In genomic region chr1:20399606-20400180, GRCh38 we compare ENCODE assay signal across 15 cellular contexts.
"Had no signal": no experiment of that assay in that cellular context is flagged by ENCODE, and none has a peak within 500 bp of the region (broad histone marks: within the 10 kb centered on the region; RNA-seq: fewer than 3 reads in every experiment).

No MANE protein-coding gene starts in this region.

- H3K36me3 ChIP-seq: esophagus muscularis mucosa, ovary, thoracic aorta, WERI-Rb-1 had no signal

- DNase-seq: activated CD4-positive, alpha-beta T cell treated with anti-CD3 and anti-CD28 coated beads for 48 hours; activated CD8-positive, alpha-beta T cell treated with anti-CD3 and anti-CD28 coated beads, Interleukin-2, amount 10 ng/mL, durations not matched to agents 7 days and 5 days; activated naive CD4-positive, alpha-beta T cell treated with anti-CD3 and anti-CD28 coated beads for 36 hours; dermis blood vessel endothelial cell; glutamatergic neuron; mesendoderm; ovary; stimulated activated CD4-positive, alpha-beta T cell treated with anti-CD3 and anti-CD28 coated beads, Interleukin-4, amount 100 ng/mL, for 1 hour; stimulated activated naive CD8-positive, alpha-beta T cell treated with anti-CD3 and anti-CD28 coated beads, Interleukin-15, amount 100 ng/mL, for 72 hours; T-helper 1 cell; WERI-Rb-1 had no signal

- H3K9me3 ChIP-seq: ovary had no signal

- H3K4me3 ChIP-seq: esophagus muscularis mucosa, ovary, thoracic aorta had no signal

- H3K4me3 Mint-ChIP-seq: activated CD8-positive, alpha-beta T cell treated with anti-CD3 and anti-CD28 coated beads, Interleukin-2, amount 10 ng/mL, durations not matched to agents 7 days and 5 days; activated naive CD4-positive, alpha-beta T cell treated with anti-CD3 and anti-CD28 coated beads for 36 hours; activated T-helper 17 cell treated with anti-CD3 and anti-CD28 coated beads, Interleukin-2, amount 50 U/mL, for 72 hours; central memory CD8-positive, alpha-beta T cell; stimulated activated naive CD8-positive, alpha-beta T cell treated with anti-CD3 and anti-CD28 coated beads, Interleukin-15, amount 100 ng/mL, for 72 hours had no signal

- H3K4me1 ChIP-seq: esophagus muscularis mucosa had no signal

- H3K27me3 ChIP-seq: ovary had no signal

- H3K27ac ChIP-seq: esophagus muscularis mucosa, ovary, thoracic aorta, WERI-Rb-1 had no signal

- H3K27ac Mint-ChIP-seq: activated CD8-positive, alpha-beta T cell treated with anti-CD3 and anti-CD28 coated beads, Interleukin-2, amount 10 ng/mL, durations not matched to agents 7 days and 5 days; activated naive CD4-positive, alpha-beta T cell treated with anti-CD3 and anti-CD28 coated beads for 36 hours; activated T-helper 17 cell treated with anti-CD3 and anti-CD28 coated beads, Interleukin-2, amount 50 U/mL, for 72 hours; stimulated activated naive CD8-positive, alpha-beta T cell treated with anti-CD3 and anti-CD28 coated beads, Interleukin-15, amount 100 ng/mL, for 72 hours had no signal

- ATAC-seq: activated CD8-positive, alpha-beta T cell treated with anti-CD3 and anti-CD28 coated beads, Interleukin-2, amount 10 ng/mL, durations not matched to agents 7 days and 5 days; activated T-helper 17 cell treated with anti-CD3 and anti-CD28 coated beads, Interleukin-2, amount 50 U/mL, for 72 hours; stimulated activated naive CD8-positive, alpha-beta T cell treated with anti-CD3 and anti-CD28 coated beads, Interleukin-15, amount 100 ng/mL, for 72 hours had no signal

- H3K9me3 Mint-ChIP-seq: activated T-helper 17 cell treated with anti-CD3 and anti-CD28 coated beads, Interleukin-2, amount 50 U/mL, for 72 hours had no signal

- H3K4me1 Mint-ChIP-seq: activated T-helper 17 cell treated with anti-CD3 and anti-CD28 coated beads, Interleukin-2, amount 50 U/mL, for 72 hours; central memory CD8-positive, alpha-beta T cell; stimulated activated naive CD8-positive, alpha-beta T cell treated with anti-CD3 and anti-CD28 coated beads, Interleukin-15, amount 100 ng/mL, for 72 hours had no signal
